In the genomic region with DNA sequence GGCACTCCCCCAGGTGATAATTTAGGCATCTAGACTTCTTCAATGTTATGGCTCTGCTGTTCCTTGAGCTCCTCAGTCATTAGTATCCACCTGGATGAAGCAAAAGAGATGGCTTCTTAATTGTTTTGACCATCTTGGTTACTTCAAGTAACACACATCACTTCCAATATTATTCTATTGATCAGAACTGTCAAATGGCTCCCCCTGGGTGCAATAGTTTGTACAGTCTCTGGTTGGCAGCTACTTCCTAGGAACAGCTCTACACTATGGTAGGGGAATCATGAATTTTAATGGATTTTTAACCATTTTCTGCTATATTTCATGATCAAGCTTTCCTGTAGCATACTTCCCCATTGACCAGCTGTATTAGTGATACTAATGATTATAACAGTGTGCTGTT, we compare ENCODE assay signal across 23 cellular contexts.
DNase-seq lines count a peak whose midpoint lies in the region; TF ChIP-seq lines count a peak whose summit lies in the region.
"Had no signal": no experiment of that assay in that cellular context is flagged by ENCODE, and none has a peak within 500 bp of the region (broad histone marks: within the 10 kb centered on the region; RNA-seq: fewer than 3 reads in every experiment).

No MANE protein-coding gene starts in this region.

- H3K27ac Mint-ChIP-seq in nephron progenitor cell: no peak overlapping the region
- H3K27ac Mint-ChIP-seq: activated naive CD8-positive, alpha-beta T cell treated with anti-CD3 and anti-CD28 coated beads, Interleukin-2, amount 50 U/mL, for 24 hours; CD8-positive, alpha-beta memory T cell; natural killer cell; stimulated activated effector memory CD8-positive, alpha-beta T cell treated with anti-CD3 and anti-CD28 coated beads, Interleukin-12 subunit alpha, Interleukin-12 subunit beta, amount 100 ng/mL, for 72 hours; T-helper 2 cell treated with Interferon-gamma antibody and Interleukin-4, amounts not matched to agents 5 μg/mL and 100 μg/mL, for 36 hours had no signal

- H3K36me3 Mint-ChIP-seq in nephron progenitor cell (ENCODE audit: low read depth): no peaks in the 10 kb centered on the region
- H3K36me3 Mint-ChIP-seq: CD8-positive, alpha-beta memory T cell; natural killer cell; stimulated activated effector memory CD8-positive, alpha-beta T cell treated with anti-CD3 and anti-CD28 coated beads, Interleukin-12 subunit alpha, Interleukin-12 subunit beta, amount 100 ng/mL, for 72 hours had no signal

- DNase-seq in choroid plexus epithelial cell (ENCODE audit: low read depth) (peak; percentile 14), retinal pigment epithelial cell (ENCODE audit: low read depth) (no peak), RPMI8226 (no peak), DMS114 treated with DMSO at 0.1 percent for 48 hours (lab: John Stamatoyannopoulos, UW; ENCODE audit: unreplicated experiment) (no peak), nephron progenitor cell (no peak)
- DNase-seq: activated CD4-positive, alpha-beta T cell treated with anti-CD3 and anti-CD28 coated beads for 48 hours; activated gamma-delta T cell treated with Interleukin-2 at 50 U/mL for 16 hours; activated naive CD8-positive, alpha-beta T cell treated with anti-CD3 and anti-CD28 coated beads, Interleukin-2, amount 50 U/mL, for 24 hours; activated T-cell treated with anti-CD3 and anti-CD28 coated beads, Interleukin-2, amount 50 U/mL, for 4 hours; CD8-positive, alpha-beta memory T cell; DMS153; islet precursor cell; natural killer cell; NCI-H1105; NCI-H187 treated with DMSO at 0.1 percent for 48 hours; NCI-H526; spleen had no signal

- no peaks in the 10 kb centered on the region for H3K9me3 Mint-ChIP-seq in nephron progenitor cell
- H3K9me3 Mint-ChIP-seq: activated naive CD8-positive, alpha-beta T cell treated with anti-CD3 and anti-CD28 coated beads, Interleukin-2, amount 50 U/mL, for 24 hours; activated T-cell treated with anti-CD3 and anti-CD28 coated beads, Interleukin-2, amount 50 U/mL, for 4 hours; CD8-positive, alpha-beta memory T cell; central memory CD8-positive, alpha-beta T cell; stimulated activated effector memory CD8-positive, alpha-beta T cell treated with anti-CD3 and anti-CD28 coated beads, Interleukin-12 subunit alpha, Interleukin-12 subunit beta, amount 100 ng/mL, for 72 hours; T-helper 2 cell treated with Interferon-gamma antibody and Interleukin-4, amounts not matched to agents 5 μg/mL and 100 μg/mL, for 36 hours had no signal

- H3K4me3 ChIP-seq in choroid plexus epithelial cell (ENCODE audit: low read depth, low read length): no peak overlapping the region
- H3K4me3 ChIP-seq in retinal pigment epithelial cell (ENCODE audit: low read length): no peak overlapping the region
- H3K4me3 ChIP-seq: right atrium auricular region, spleen had no signal

- peaks cover 4% of the 10 kb centered on the region for H3K4me1 Mint-ChIP-seq in nephron progenitor cell
- H3K4me1 Mint-ChIP-seq: activated naive CD8-positive, alpha-beta T cell treated with anti-CD3 and anti-CD28 coated beads, Interleukin-2, amount 50 U/mL, for 24 hours; CD8-positive, alpha-beta memory T cell; central memory CD8-positive, alpha-beta T cell; natural killer cell; stimulated activated effector memory CD8-positive, alpha-beta T cell treated with anti-CD3 and anti-CD28 coated beads, Interleukin-12 subunit alpha, Interleukin-12 subunit beta, amount 100 ng/mL, for 72 hours had no signal

- TF ChIP-seq RAD21 in Ishikawa (IDR thresholded peaks at IDR 0.05; ENCODE audit: low read depth): peak; percentile 4; the same call in 1 of the 2 replicates

- H3K4me3 Mint-ChIP-seq in nephron progenitor cell: no peak overlapping the region
- H3K4me3 Mint-ChIP-seq: activated naive CD8-positive, alpha-beta T cell treated with anti-CD3 and anti-CD28 coated beads, Interleukin-2, amount 50 U/mL, for 24 hours; activated T-cell treated with anti-CD3 and anti-CD28 coated beads, Interleukin-2, amount 50 U/mL, for 4 hours; CD8-positive, alpha-beta memory T cell; central memory CD8-positive, alpha-beta T cell; natural killer cell; stimulated activated effector memory CD8-positive, alpha-beta T cell treated with anti-CD3 and anti-CD28 coated beads, Interleukin-12 subunit alpha, Interleukin-12 subunit beta, amount 100 ng/mL, for 72 hours; T-helper 2 cell treated with Interferon-gamma antibody and Interleukin-4, amounts not matched to agents 5 μg/mL and 100 μg/mL, for 36 hours had no signal

- peaks cover 3% of the 10 kb centered on the region for H3K27me3 Mint-ChIP-seq in nephron progenitor cell (ENCODE audit: low read depth, poor library complexity)

- 0 out of 3 replicates have a peak, but pooled peaks have one; percentile 37 for TF ChIP-seq CTCF in GM12872 (IDR thresholded peaks at IDR 0.05; ENCODE audit: insufficient read depth, low read depth, low read length)
- TF ChIP-seq CTCF in choroid plexus epithelial cell (conservative IDR thresholded peaks at IDR 0.05; ENCODE audit: low read depth, low read length): peak; percentile 23
- TF ChIP-seq CTCF in retinal pigment epithelial cell (conservative IDR thresholded peaks at IDR 0.05; ENCODE audit: low read depth, low read length): peak; percentile 9
- no peak for TF ChIP-seq CTCF in nephron progenitor cell (IDR thresholded peaks at IDR 0.05)

- no peak for TF ChIP-seq EP300 in Ishikawa (IDR thresholded peaks at IDR 0.05; ENCODE audit: borderline replicate concordance)

TF ChIP-seq in Ishikawa, 13 proteins besides CTCF, POLR2A, EP300 and RAD21:
- TF ChIP-seq CEBPB (IDR thresholded peaks at IDR 0.05) (no peak), TAF1 (IDR thresholded peaks at IDR 0.05; ENCODE audit: low read depth) (no peak)
TF ChIP-seq in Ishikawa: peak in this region for 0.
